8 cellular contexts compared by ENCODE assay signal in the genomic region with DNA sequence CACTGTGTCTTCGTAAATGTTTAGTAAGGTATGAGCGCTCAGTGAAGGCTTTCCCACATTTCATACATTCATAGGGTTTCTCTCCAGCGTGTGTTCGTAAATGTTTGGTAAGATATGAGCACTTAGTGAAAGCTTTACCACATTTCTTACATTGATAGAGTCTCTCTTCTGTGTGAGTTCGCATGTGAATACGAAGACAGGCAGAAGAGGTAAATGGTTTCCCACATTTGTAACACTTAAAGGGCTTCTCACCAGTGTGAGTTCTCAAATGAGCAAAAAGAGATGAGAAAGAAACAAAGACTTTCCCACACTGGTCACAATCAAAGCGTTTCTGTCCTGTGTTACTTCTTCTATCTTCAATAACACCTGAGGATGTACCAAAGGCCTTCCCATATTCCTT. TPM values are rescaled to one million over a fixed set of nuclear protein-coding genes. Genes with fewer than 3 reads are reported as not detected.
"Had no signal": no experiment of that assay in that cellular context is flagged by ENCODE, and none has a peak within 500 bp of the region (broad histone marks: within the 10 kb centered on the region; RNA-seq: fewer than 3 reads in every experiment).

No MANE protein-coding gene starts in this region.

- FAIRE-seq: HepG2 had no signal

- H3K4me3 ChIP-seq: GM23338, HAP-1 had no signal

- H3K4me3 Mint-ChIP-seq: GM23338, HFFc6, IgD-negative memory B cell had no signal

- H3K4me2 ChIP-seq: GM23338 had no signal

- H2AFZ ChIP-seq: GM23338 had no signal

- H3K4me1 Mint-ChIP-seq: GM23338, IgD-negative memory B cell had no signal

- H3K27ac ChIP-seq: HL-60 had no signal

- ATAC-seq: GM23338, HepG2 had no signal

- H3K36me3 ChIP-seq: HAP-1 had no signal

- H3K4me1 ChIP-seq: HAP-1 had no signal

- H3K27ac Mint-ChIP-seq: GM23338, HFFc6, IgD-negative memory B cell had no signal

- DNase-seq: H7, HFFc6, KG1 had no signal

RNA-seq across cellular contexts. Expression of gene ZNF560, which starts 31.3 kb away (rescaled TPM):
- total RNA-seq: H7, HepG2 had no signal
- polyA plus RNA-seq: GM23338, HepG2, IgD-negative memory B cell had no signal
